Comparison of ENCODE assay signal across 15 cellular contexts in genomic region chr5:106964102-106964501, GRCh38.
DNase-seq lines count a peak whose midpoint lies in the region; ATAC-seq and TF ChIP-seq lines count a peak whose summit lies in the region.
"Had no signal": no experiment of that assay in that cellular context is flagged by ENCODE, and none has a peak within 500 bp of the region (broad histone marks: within the 10 kb centered on the region; RNA-seq: fewer than 3 reads in every experiment).

No MANE protein-coding gene starts in this region.

- H3K79me2 ChIP-seq in mammary epithelial cell (ENCODE audit: insufficient read depth, low read length), result no peaks in the 10 kb centered on the region

- peak; percentile 20 for DNase-seq in ELR (ENCODE audit: low read depth)
- peak; percentile 34 for DNase-seq in HT1080 (ENCODE audit: low read depth)
- peak; percentile 9 for DNase-seq in mammary epithelial cell
- DNase-seq in kidney glomerular epithelial cell (lab: John Stamatoyannopoulos, UW), result peak; percentile 81
- no peak for DNase-seq in putamen (ENCODE audit: low spot score)
- no peak for DNase-seq in activated CD4-positive, alpha-beta T cell treated with anti-CD3 and anti-CD28 coated beads, Interleukin-2, amount 50 U/mL, for 4 hours
- no peak for DNase-seq in GM19240 (ENCODE audit: insufficient read length, low spot score)
- DNase-seq: activated CD4-positive, alpha-beta T cell treated with anti-CD3 and anti-CD28 coated beads for 1 hour; activated T-cell treated with anti-CD3 and anti-CD28 coated beads for 4 hours; DMS79; NCI-H1436; RPMI8226; T-helper 17 cell had no signal

- 63% methylated on average over 1 of the region's 1 CpG for WGBS in mammary epithelial cell (ENCODE audit: low coverage, missing lambda C conversion rate)

- H3K9me3 ChIP-seq in mammary epithelial cell (replicated peaks; ENCODE audit: insufficient read depth, low read length), result no peaks in the 10 kb centered on the region
- H3K9me3 ChIP-seq: tibial nerve had no signal

- no peaks in the 10 kb centered on the region for H4K20me1 ChIP-seq in mammary epithelial cell (ENCODE audit: insufficient read depth, low read length)

- dilution Hi-C loops in mammary epithelial cell (cut with HindIII; ENCODE audit: low sequenced_read_pairs), result no loop called here

- H3K27me3 ChIP-seq in mammary epithelial cell (ENCODE audit: insufficient read depth, low read length), result peaks cover 4% of the 10 kb centered on the region
- H3K27me3 ChIP-seq: tibial nerve had no signal

- H3K9ac ChIP-seq in mammary epithelial cell (ENCODE audit: insufficient read depth, low read length), result no peak overlapping the region

- CTCF ChIA-PET in mammary epithelial cell (lab: Charles Lee; ENCODE audit: low non-redundant PET), result no interaction called here

- ATAC-seq in GM18505 (IDR thresholded peaks at IDR 0.05; ENCODE audit: unreplicated experiment), result no peak
- ATAC-seq: T-helper 17 cell had no signal

- H3K27ac ChIP-seq in mammary epithelial cell (ENCODE audit: insufficient read depth, low read depth, low read length), result no peak overlapping the region
- H3K27ac ChIP-seq: tibial nerve had no signal

- no peaks in the 10 kb centered on the region for H3K36me3 ChIP-seq in mammary epithelial cell (ENCODE audit: insufficient read depth, low read length)
- H3K36me3 ChIP-seq: tibial nerve had no signal

- no peak overlapping the region for H3K4me3 ChIP-seq in mammary epithelial cell (replicated peaks in 1 of 3; ENCODE audit: insufficient read depth in 1 of 3, low read depth in 2 of 3, low read length in 3 of 3)
- H3K4me3 ChIP-seq: tibial nerve had no signal

- H2AFZ ChIP-seq in mammary epithelial cell (ENCODE audit: low read depth, low read length), result no peak overlapping the region

- no peak for TF ChIP-seq POLR2A in GM18505 (IDR thresholded peaks at IDR 0.05; ENCODE audit: borderline replicate concordance, extremely low read depth, insufficient read depth, insufficient read length)

- intact Hi-C loops in mammary epithelial cell (cut with micrococcal nuclease), result no loop called here

- no TSS peak for BruUV-seq in mammary epithelial cell (replicated peaks; lab: Mats Ljungman, UMichigan)

- no peak overlapping the region for H3K4me2 ChIP-seq in mammary epithelial cell (ENCODE audit: insufficient read depth, low read depth, low read length)

- no peak for TF ChIP-seq CTCF in mammary epithelial cell (conservative IDR thresholded peaks at IDR 0.05 in 1 of 2, IDR thresholded peaks at IDR 0.05 in 1 of 2; ENCODE audit: extremely low read depth in 1 of 2, insufficient read depth in 1 of 2, low read depth in 1 of 2, low read length in 2 of 2)

- in situ Hi-C loops in mammary epithelial cell (cut with MboI; ENCODE audit: low sequenced_read_pairs in 2 of 2), result no loop called here

- no peaks in the 10 kb centered on the region for H3K4me1 ChIP-seq in mammary epithelial cell (ENCODE audit: insufficient read depth, low read length)
- H3K4me1 ChIP-seq: tibial nerve had no signal

Comparison
In these comparisons a context has a peak if more than half of its experiments do, and no peak if none do; other contexts are left out.
1. DNase-seq: peak in ELR (single experiment), HT1080 (single experiment), mammary epithelial cell (single experiment) and kidney glomerular epithelial cell (single experiment); none in putamen (single experiment), activated CD4-positive, alpha-beta T cell treated with anti-CD3 and anti-CD28 coated beads, Interleukin-2, amount 50 U/mL, for 4 hours (0 of 2) and GM19240 (single experiment).